24 cellular contexts compared by ENCODE assay signal in the genomic region with DNA sequence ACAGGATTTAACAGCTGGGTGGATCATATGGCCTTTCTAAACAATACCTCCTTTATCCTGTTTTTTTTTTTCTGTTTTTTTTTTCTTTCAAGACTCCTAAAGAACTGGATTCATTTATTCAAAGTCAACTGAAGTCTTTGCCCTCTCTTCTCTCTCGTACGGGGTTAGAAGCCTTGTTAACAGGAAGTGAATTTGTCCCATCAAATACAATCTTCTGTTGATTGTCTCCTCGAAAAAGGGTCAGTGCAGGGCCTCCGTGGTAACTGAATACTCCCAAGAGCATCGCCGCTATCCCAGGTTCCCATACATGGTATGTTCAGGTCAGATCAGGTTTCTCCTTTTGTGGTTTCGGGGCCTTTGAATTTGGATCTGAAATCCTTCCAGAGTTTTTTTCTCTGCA. TPM values are rescaled to one million over a fixed set of nuclear protein-coding genes. Genes with fewer than 3 reads are reported as not detected.
DNase-seq lines count a peak whose midpoint lies in the region; ATAC-seq and TF ChIP-seq lines count a peak whose summit lies in the region.
"Had no signal": no experiment of that assay in that cellular context is flagged by ENCODE, and none has a peak within 500 bp of the region (broad histone marks: within the 10 kb centered on the region; RNA-seq: fewer than 3 reads in every experiment).

No MANE protein-coding gene starts in this region.

- DNase-seq in MCF 10A (ENCODE audit: unreplicated experiment) (no peak), breast epithelium (ENCODE audit: low spot score in 2 of 2) (no peak), SK-MEL-5 (ENCODE audit: low read depth, low spot score) (peak; percentile 93), memory B cell (ENCODE audit: low spot score in 2 of 2) (no peak), type B pancreatic cell (ENCODE audit: extremely low spot score, unreplicated experiment) (no peak), H4 (ENCODE audit: low spot score) (no peak), NCI-H446 treated with DMSO at 0.1 percent for 48 hours (lab: John Stamatoyannopoulos, UW) (no peak)
- DNase-seq: activated CD4-positive, alpha-beta T cell treated with anti-CD3 and anti-CD28 coated beads, Interleukin-2, amount 50 U/mL, for 1 hour; colonic mucosa; COR-L47; endodermal cell; Karpas-422; left colon; midbrain; NCI-H1048; NCI-H1930; NCI-H524 treated with DMSO at 0.1 percent for 48 hours; retina; stimulated activated CD4-positive, alpha-beta T cell treated with anti-CD3 and anti-CD28 coated beads, Interleukin-4, amount 100 ng/mL, for 24 hours had no signal

- no peak overlapping the region for H3K4me3 ChIP-seq in breast epithelium
- H3K4me3 ChIP-seq: colonic mucosa, spleen had no signal

- intact Hi-C loops in MCF 10A (cut with micrococcal nuclease), result no loop called here
- intact Hi-C loops in breast epithelium (cut with DNase I; ENCODE audit: low total_unique reads), result no loop called here

- peaks cover 24% of the 10 kb centered on the region for H3K4me1 Mint-ChIP-seq in MCF 10A (ENCODE audit: insufficient read depth, unreplicated experiment)
- H3K4me1 Mint-ChIP-seq in memory B cell, result peaks cover 14% of the 10 kb centered on the region
- H3K4me1 Mint-ChIP-seq in type B pancreatic cell (ENCODE audit: unreplicated experiment), result peaks cover 18% of the 10 kb centered on the region

- BruUV-seq in MCF 10A (replicated peaks; lab: Mats Ljungman, UMichigan), result no TSS peak

- H3K4me1 ChIP-seq in breast epithelium, result peaks cover 0 to 10% of the 10 kb centered on the region in 2 donors

- POLR2A ChIA-PET in MCF 10A (lab: Yijun Ruan, JAX), result interaction anchor here (1.2 to 3.3 kb wide), 2 partner anchors 18 to 294 kb away, joined by 3 to 33 read pairs; no protein-coding TSS in a partner anchor

- peak overlapping the region; percentile 24 for H3K4me3 Mint-ChIP-seq in MCF 10A (ENCODE audit: unreplicated experiment)
- H3K4me3 Mint-ChIP-seq in memory B cell, result peak overlapping the region; percentile 24
- peak overlapping the region; percentile 45 for H3K4me3 Mint-ChIP-seq in type B pancreatic cell

- H3K27ac Mint-ChIP-seq in MCF 10A (ENCODE audit: low read depth, unreplicated experiment) (peak overlapping the region; percentile 16), memory B cell (no peak overlapping the region), type B pancreatic cell (peak overlapping the region; percentile 2)
- H3K27ac Mint-ChIP-seq: endodermal cell had no signal

- H3K27me3 Mint-ChIP-seq in MCF 10A (ENCODE audit: insufficient read depth, unreplicated experiment) (no peaks in the 10 kb centered on the region), memory B cell (peaks cover 2% of the 10 kb centered on the region), type B pancreatic cell (peaks cover 4% of the 10 kb centered on the region)

- H3K9me3 Mint-ChIP-seq in MCF 10A (ENCODE audit: unreplicated experiment) (no peaks in the 10 kb centered on the region), memory B cell (no peaks in the 10 kb centered on the region), type B pancreatic cell (no peaks in the 10 kb centered on the region)
- H3K9me3 Mint-ChIP-seq: endodermal cell had no signal

- no peak for ATAC-seq in memory B cell (ENCODE audit: low read depth)
- ATAC-seq in GM19328 (IDR thresholded peaks at IDR 0.05; ENCODE audit: unreplicated experiment), result no peak
- ATAC-seq: left colon had no signal

- CTCF ChIA-PET in MCF 10A (lab: Yijun Ruan, JAX), result interaction anchor here (0.6 kb wide), 1 partner anchor 10 kb away, joined by 3 read pairs; no protein-coding TSS in a partner anchor

- TF ChIP-seq CTCF in MCF 10A (IDR thresholded peaks at IDR 0.05; ENCODE audit: unreplicated experiment) (no peak), breast epithelium (IDR thresholded peaks at IDR 0.05) (no peak), type B pancreatic cell (conservative IDR thresholded peaks at IDR 0.05) (no peak)

- no peak overlapping the region for H3K27ac ChIP-seq in breast epithelium
- H3K27ac ChIP-seq: colonic mucosa, RWPE1 had no signal

- in situ Hi-C loops in SK-MEL-5 (cut with HindIII; ENCODE audit: low pct_unique_long_range_greater_than_20kb, low sequenced_read_pairs), result no loop called here

- H3K27me3 ChIP-seq in breast epithelium, result peaks cover 0 to 3% of the 10 kb centered on the region in 2 donors
- H3K27me3 ChIP-seq: colonic mucosa had no signal

- no peaks in the 10 kb centered on the region for H3K9me3 ChIP-seq in breast epithelium
- H3K9me3 ChIP-seq: colonic mucosa, spleen had no signal

- no peak for TF ChIP-seq POLR2A in breast epithelium (IDR thresholded peaks at IDR 0.05)

- H3K36me3 Mint-ChIP-seq in MCF 10A (ENCODE audit: insufficient read depth, unreplicated experiment), result peaks cover 14% of the 10 kb centered on the region
- peaks cover 6% of the 10 kb centered on the region for H3K36me3 Mint-ChIP-seq in memory B cell
- H3K36me3 Mint-ChIP-seq in type B pancreatic cell, result peaks cover 7% of the 10 kb centered on the region

- H3K36me3 ChIP-seq in breast epithelium, result no peaks in the 10 kb centered on the region

RNA-seq across cellular contexts. Expression of a gene that starts 1.9 kb away (rescaled TPM):
- total RNA-seq in MCF 10A (2022), result 26.8 and 31.5 TPM in 2 replicates
- total RNA-seq in breast epithelium, result 10 to 100 TPM; 15.2 to 33.8 (median 25.2) TPM
- 40.3 and 44.3 TPM in 2 replicates for total RNA-seq in SK-MEL-5 (2014; rRNA removed; shearing (Covaris generic))
- 38.2 and 40.7 TPM in 2 replicates for polyA plus RNA-seq in SK-MEL-5 (2015; cell fraction: cytosol; rRNA removed)
- 19.6 and 26.5 TPM in 2 replicates for polyA plus RNA-seq in SK-MEL-5 (2015; cell fraction: nucleus; rRNA removed)
- 20.1 and 21.8 TPM in 2 replicates for total RNA-seq in type B pancreatic cell (ENCODE audit: low replicate concordance)
- total RNA-seq in H4 (2014; rRNA removed; shearing (Covaris generic)), result 34.1 and 37.0 TPM in 2 replicates

RNA-seq across cellular contexts. Expression of a gene that starts 23.1 kb away (rescaled TPM):
- total RNA-seq in MCF 10A (2022) (not detected in 2 replicates), breast epithelium (not detected), type B pancreatic cell (ENCODE audit: low replicate concordance) (not detected in 2 replicates)
- not detected in 2 replicates for total RNA-seq in SK-MEL-5 (2014; rRNA removed; shearing (Covaris generic))
- polyA plus RNA-seq in SK-MEL-5 (2015; cell fraction: cytosol; rRNA removed), result not detected in 2 replicates
- polyA plus RNA-seq in SK-MEL-5 (2015; cell fraction: nucleus; rRNA removed), result not detected in 2 replicates
- not detected in 2 replicates for total RNA-seq in H4 (2014; rRNA removed; shearing (Covaris generic))
- total RNA-seq: colonic mucosa, endodermal cell, fibroblast of lung, left colon, spleen, urinary bladder had no signal
- polyA plus RNA-seq: fibroblast of lung, spleen, urinary bladder had no signal

RNA-seq across cellular contexts. Expression of a gene that starts 40.1 kb away (rescaled TPM):
- 66.7 and 79.6 TPM in 2 replicates for total RNA-seq in MCF 10A (2022)
- 10 to 100 TPM; 11.9 to 17.3 (median 15.1) TPM for total RNA-seq in breast epithelium
- total RNA-seq in SK-MEL-5 (2014; rRNA removed; shearing (Covaris generic)), result 37.1 and 38.6 TPM in 2 replicates
- 29.3 and 30.7 TPM in 2 replicates for polyA plus RNA-seq in SK-MEL-5 (2015; cell fraction: cytosol; rRNA removed)
- 28.3 and 30.6 TPM in 2 replicates for polyA plus RNA-seq in SK-MEL-5 (2015; cell fraction: nucleus; rRNA removed)
- 12.4 and 18.6 TPM in 2 replicates for total RNA-seq in type B pancreatic cell (ENCODE audit: low replicate concordance)
- total RNA-seq in H4 (2014; rRNA removed; shearing (Covaris generic)), result 46.6 and 54.9 TPM in 2 replicates

RNA-seq across cellular contexts. Expression of a gene that starts 40.2 kb away (rescaled TPM):
- total RNA-seq in MCF 10A (2022) (5.9 and 7.6 TPM in 2 replicates), breast epithelium (1 to 10 TPM; 2.1 to 9.4 (median 3.9) TPM), type B pancreatic cell (ENCODE audit: low replicate concordance) (7.8 and 9.7 TPM in 2 replicates)
- 3.6 and 5.8 TPM in 2 replicates for total RNA-seq in SK-MEL-5 (2014; rRNA removed; shearing (Covaris generic))
- 2.5 and 6.1 TPM in 2 replicates for polyA plus RNA-seq in SK-MEL-5 (2015; cell fraction: cytosol; rRNA removed)
- polyA plus RNA-seq in SK-MEL-5 (2015; cell fraction: nucleus; rRNA removed), result 15.3 and 15.4 TPM in 2 replicates
- 4.6 and 5.5 TPM in 2 replicates for total RNA-seq in H4 (2014; rRNA removed; shearing (Covaris generic))
